Comparison of ENCODE assay signal across 1 cellular context in genomic region chr3:48472923-48473616, GRCh38.
A peak's percentile ranks its signal among the peaks of the same experiment; 100 is the strongest.
TF ChIP-seq lines count a peak whose summit lies in the region.

No MANE protein-coding gene starts in this region.

TF ChIP-seq in HepG2, 621 proteins besides CTCF, POLR2A, EP300 and RAD21 (continued from another document and continues in another):
- TF ChIP-seq ZNF142 (CRISPR knock-in tag; IDR thresholded peaks at IDR 0.05) (no peak), ZNF740 (CRISPR knock-in tag; IDR thresholded peaks at IDR 0.05) (peak; percentile 86; the same call in 1 of the 2 replicates), YEATS4 (CRISPR knock-in tag; IDR thresholded peaks at IDR 0.05; ENCODE audit: borderline replicate concordance) (peak; percentile 89; the same call in 1 of the 2 replicates), HOXA3 (CRISPR knock-in tag; IDR thresholded peaks at IDR 0.05) (peak; percentile 50; the same call in 1 of the 2 replicates), MAFF (IDR thresholded peaks at IDR 0.05; ENCODE audit: low read depth, low read length) (no peak), RELA (CRISPR knock-in tag; IDR thresholded peaks at IDR 0.05) (peak; percentile 38; the same call in 1 of the 2 replicates), ZNF883 (CRISPR knock-in tag; IDR thresholded peaks at IDR 0.05; ENCODE audit: not compliant biosample characterization) (no peak), RBFOX2 (IDR thresholded peaks at IDR 0.05; ENCODE audit: low read depth, low read length) (peak; percentile 70), TARDBP (CRISPR knock-in tag; IDR thresholded peaks at IDR 0.05) (0 out of 2 replicates have a peak, but pooled peaks have one; percentile 68), YY1 (IDR thresholded peaks at IDR 0.05; ENCODE audit: insufficient read depth, insufficient replicate concordance, low read depth, low read length) (peak; percentile 66), ZNF329 (CRISPR knock-in tag; IDR thresholded peaks at IDR 0.05; ENCODE audit: low read depth) (no peak; the same call in 1 of the 2 replicates), CREM (IDR thresholded peaks at IDR 0.05) (peak; percentile 89), CREM (CRISPR knock-in tag; IDR thresholded peaks at IDR 0.05) (no peak), MXD1 (CRISPR knock-in tag; IDR thresholded peaks at IDR 0.05) (no peak), ZNF614 (CRISPR knock-in tag; IDR thresholded peaks at IDR 0.05; ENCODE audit: borderline replicate concordance) (peak; percentile 85; the same call in 1 of the 2 replicates), POLR2AphosphoS5 (IDR thresholded peaks at IDR 0.05; ENCODE audit: low read depth, low read length) (peak; percentile 89), ZSCAN21 (CRISPR knock-in tag; IDR thresholded peaks at IDR 0.05; ENCODE audit: borderline replicate concordance) (peak; percentile 52; the same call in 1 of the 2 replicates), ZNF747 (CRISPR knock-in tag; IDR thresholded peaks at IDR 0.05; ENCODE audit: borderline replicate concordance) (peak; percentile 90), ZBTB43 (CRISPR knock-in tag; conservative IDR thresholded peaks at IDR 0.05) (no peak), THAP9 (CRISPR knock-in tag; IDR thresholded peaks at IDR 0.05; ENCODE audit: borderline replicate concordance) (peak; percentile 70), ZNF251 (CRISPR knock-in tag; IDR thresholded peaks at IDR 0.05) (no peak), ATF1 (CRISPR knock-in tag; IDR thresholded peaks at IDR 0.05) (peak; percentile 78), FOXO1 (CRISPR knock-in tag; IDR thresholded peaks at IDR 0.05) (peak; percentile 54), ZNF816 (CRISPR knock-in tag; IDR thresholded peaks at IDR 0.05; ENCODE audit: borderline replicate concordance) (0 out of 2 replicates have a peak, but pooled peaks have one; percentile 18), ZC3H4 (CRISPR knock-in tag; IDR thresholded peaks at IDR 0.05; ENCODE audit: borderline replicate concordance) (0 out of 2 replicates have a peak, but pooled peaks have one; percentile 63), ZFY (CRISPR knock-in tag; IDR thresholded peaks at IDR 0.05) (peak; percentile 83), HNRNPL (IDR thresholded peaks at IDR 0.05; ENCODE audit: low read depth, low read length) (no peak), ZNF563 (CRISPR knock-in tag; IDR thresholded peaks at IDR 0.05) (peak; percentile 51), NCOA2 (CRISPR knock-in tag; IDR thresholded peaks at IDR 0.05) (peak; percentile 44), FOXP1 (IDR thresholded peaks at IDR 0.05) (no peak), FOXP1 (CRISPR knock-in tag; IDR thresholded peaks at IDR 0.05) (0 out of 2 replicates have a peak, but pooled peaks have one; percentile 3), ZNF362 (CRISPR knock-in tag; IDR thresholded peaks at IDR 0.05; ENCODE audit: borderline replicate concordance) (peak; percentile 20; the same call in 1 of the 2 replicates), FOXC1 (CRISPR knock-in tag; IDR thresholded peaks at IDR 0.05; ENCODE audit: borderline replicate concordance) (peak; percentile 91), ZNF576 (CRISPR knock-in tag; IDR thresholded peaks at IDR 0.05) (no peak), PHF21A (CRISPR knock-in tag; IDR thresholded peaks at IDR 0.05) (peak; percentile 69), ZFP36L1 (CRISPR knock-in tag; IDR thresholded peaks at IDR 0.05) (no peak), ZBTB4 (CRISPR knock-in tag; IDR thresholded peaks at IDR 0.05; ENCODE audit: borderline replicate concordance) (peak; percentile 15; the same call in 1 of the 2 replicates), ZBTB39 (CRISPR knock-in tag; IDR thresholded peaks at IDR 0.05) (peak; percentile 88), ZNF782 (CRISPR knock-in tag; IDR thresholded peaks at IDR 0.05; ENCODE audit: borderline replicate concordance) (no peak), PCBP1 (IDR thresholded peaks at IDR 0.05; ENCODE audit: borderline replicate concordance, low read depth, low read length) (0 out of 2 replicates have a peak, but pooled peaks have one; percentile 53), PITX1 (CRISPR knock-in tag; IDR thresholded peaks at IDR 0.05) (peak; percentile 40; the same call in 1 of the 2 replicates), SUZ12 (IDR thresholded peaks at IDR 0.05; ENCODE audit: low read depth, low read length) (no peak), POLR2G (IDR thresholded peaks at IDR 0.05; ENCODE audit: low read depth, low read length) (peak; percentile 89), ISL2 (CRISPR knock-in tag; IDR thresholded peaks at IDR 0.05) (no peak), KDM3A (CRISPR knock-in tag; IDR thresholded peaks at IDR 0.05; ENCODE audit: low read depth) (peak; percentile 68; the same call in 1 of the 2 replicates), ZNF296 (CRISPR knock-in tag; conservative IDR thresholded peaks at IDR 0.05) (0 out of 2 replicates have a peak, but pooled peaks have one; percentile 31), RBM39 (IDR thresholded peaks at IDR 0.05; ENCODE audit: low read depth, low read length, poor library complexity, severe bottlenecking) (peak; percentile 65), GABPA (IDR thresholded peaks at IDR 0.05; ENCODE audit: low read depth, low read length) (no peak), GABPA (CRISPR knock-in tag; IDR thresholded peaks at IDR 0.05; ENCODE audit: low read depth) (peak; percentile 44), ETV5 (CRISPR knock-in tag; IDR thresholded peaks at IDR 0.05; ENCODE audit: borderline replicate concordance) (peak; percentile 12; the same call in 1 of the 2 replicates)
